Comparison of ENCODE assay signal across 2 cellular contexts in the genomic region with DNA sequence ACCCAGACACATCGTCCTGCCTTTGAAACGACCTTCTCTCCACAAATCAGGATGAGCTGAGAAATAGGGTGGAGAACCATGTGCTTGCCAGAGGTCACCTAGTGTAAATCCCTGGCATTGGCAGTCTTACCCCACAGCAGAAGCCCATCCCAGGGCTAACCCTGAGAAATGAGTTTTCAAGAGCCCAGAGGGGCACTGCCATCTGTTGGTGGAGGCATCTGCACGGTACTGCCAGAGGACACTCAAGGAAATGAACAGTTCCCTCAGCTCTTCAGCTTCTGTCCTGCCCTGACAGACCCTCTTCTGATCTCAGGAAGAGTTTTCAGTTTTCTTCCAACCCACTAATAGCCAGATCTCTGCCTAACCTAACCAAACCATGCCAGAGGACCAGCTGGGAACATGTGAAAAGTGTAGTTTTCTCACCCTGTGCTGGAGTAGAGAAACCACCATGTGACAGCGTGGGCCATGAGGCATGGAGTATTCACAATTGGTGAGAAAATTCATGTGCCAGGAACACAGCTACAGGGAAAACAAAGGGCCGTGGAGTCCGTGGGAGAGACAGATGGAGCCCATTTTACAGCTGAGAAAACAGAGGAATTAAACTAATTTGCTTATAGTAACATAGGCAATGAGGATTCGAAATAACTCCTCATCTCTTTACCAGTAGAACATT.
TF ChIP-seq lines count a peak whose summit lies in the region.

No MANE protein-coding gene starts in this region.

TF ChIP-seq in A549, 52 proteins besides CTCF, POLR2A, EP300 and RAD21:
- TF ChIP-seq NPAS2 (CRISPR knock-in tag; IDR thresholded peaks at IDR 0.05; ENCODE audit: borderline replicate concordance): no peak
- TF ChIP-seq SMC3 (IDR thresholded peaks at IDR 0.05): peak; percentile 45; the same call in 2 of the 3 replicates

TF ChIP-seq in GM23338, 12 proteins besides CTCF, POLR2A, EP300 and RAD21:
- TF ChIP-seq ETS1 (IDR thresholded peaks at IDR 0.05) (no peak), EZH2phosphoT487 (IDR thresholded peaks at IDR 0.05; ENCODE audit: unreplicated experiment) (no peak), ZNF331 (CRISPR knock-in tag; IDR thresholded peaks at IDR 0.05; ENCODE audit: low read depth) (no peak), ZNF114 (CRISPR knock-in tag; IDR thresholded peaks at IDR 0.05) (no peak), STAT1 (IDR thresholded peaks at IDR 0.05; ENCODE audit: unreplicated experiment) (no peak), NANOG (IDR thresholded peaks at IDR 0.05; ENCODE audit: borderline replicate concordance) (no peak), JUNB (IDR thresholded peaks at IDR 0.05; ENCODE audit: unreplicated experiment) (no peak), EZH2 (IDR thresholded peaks at IDR 0.05; ENCODE audit: low read depth, unreplicated experiment) (no peak), CREB1 (CRISPR knock-in tag; IDR thresholded peaks at IDR 0.05; ENCODE audit: low read depth) (no peak), POLR2AphosphoS5 (IDR thresholded peaks at IDR 0.05; ENCODE audit: low read depth) (no peak)
- TF ChIP-seq, protein P1, sequence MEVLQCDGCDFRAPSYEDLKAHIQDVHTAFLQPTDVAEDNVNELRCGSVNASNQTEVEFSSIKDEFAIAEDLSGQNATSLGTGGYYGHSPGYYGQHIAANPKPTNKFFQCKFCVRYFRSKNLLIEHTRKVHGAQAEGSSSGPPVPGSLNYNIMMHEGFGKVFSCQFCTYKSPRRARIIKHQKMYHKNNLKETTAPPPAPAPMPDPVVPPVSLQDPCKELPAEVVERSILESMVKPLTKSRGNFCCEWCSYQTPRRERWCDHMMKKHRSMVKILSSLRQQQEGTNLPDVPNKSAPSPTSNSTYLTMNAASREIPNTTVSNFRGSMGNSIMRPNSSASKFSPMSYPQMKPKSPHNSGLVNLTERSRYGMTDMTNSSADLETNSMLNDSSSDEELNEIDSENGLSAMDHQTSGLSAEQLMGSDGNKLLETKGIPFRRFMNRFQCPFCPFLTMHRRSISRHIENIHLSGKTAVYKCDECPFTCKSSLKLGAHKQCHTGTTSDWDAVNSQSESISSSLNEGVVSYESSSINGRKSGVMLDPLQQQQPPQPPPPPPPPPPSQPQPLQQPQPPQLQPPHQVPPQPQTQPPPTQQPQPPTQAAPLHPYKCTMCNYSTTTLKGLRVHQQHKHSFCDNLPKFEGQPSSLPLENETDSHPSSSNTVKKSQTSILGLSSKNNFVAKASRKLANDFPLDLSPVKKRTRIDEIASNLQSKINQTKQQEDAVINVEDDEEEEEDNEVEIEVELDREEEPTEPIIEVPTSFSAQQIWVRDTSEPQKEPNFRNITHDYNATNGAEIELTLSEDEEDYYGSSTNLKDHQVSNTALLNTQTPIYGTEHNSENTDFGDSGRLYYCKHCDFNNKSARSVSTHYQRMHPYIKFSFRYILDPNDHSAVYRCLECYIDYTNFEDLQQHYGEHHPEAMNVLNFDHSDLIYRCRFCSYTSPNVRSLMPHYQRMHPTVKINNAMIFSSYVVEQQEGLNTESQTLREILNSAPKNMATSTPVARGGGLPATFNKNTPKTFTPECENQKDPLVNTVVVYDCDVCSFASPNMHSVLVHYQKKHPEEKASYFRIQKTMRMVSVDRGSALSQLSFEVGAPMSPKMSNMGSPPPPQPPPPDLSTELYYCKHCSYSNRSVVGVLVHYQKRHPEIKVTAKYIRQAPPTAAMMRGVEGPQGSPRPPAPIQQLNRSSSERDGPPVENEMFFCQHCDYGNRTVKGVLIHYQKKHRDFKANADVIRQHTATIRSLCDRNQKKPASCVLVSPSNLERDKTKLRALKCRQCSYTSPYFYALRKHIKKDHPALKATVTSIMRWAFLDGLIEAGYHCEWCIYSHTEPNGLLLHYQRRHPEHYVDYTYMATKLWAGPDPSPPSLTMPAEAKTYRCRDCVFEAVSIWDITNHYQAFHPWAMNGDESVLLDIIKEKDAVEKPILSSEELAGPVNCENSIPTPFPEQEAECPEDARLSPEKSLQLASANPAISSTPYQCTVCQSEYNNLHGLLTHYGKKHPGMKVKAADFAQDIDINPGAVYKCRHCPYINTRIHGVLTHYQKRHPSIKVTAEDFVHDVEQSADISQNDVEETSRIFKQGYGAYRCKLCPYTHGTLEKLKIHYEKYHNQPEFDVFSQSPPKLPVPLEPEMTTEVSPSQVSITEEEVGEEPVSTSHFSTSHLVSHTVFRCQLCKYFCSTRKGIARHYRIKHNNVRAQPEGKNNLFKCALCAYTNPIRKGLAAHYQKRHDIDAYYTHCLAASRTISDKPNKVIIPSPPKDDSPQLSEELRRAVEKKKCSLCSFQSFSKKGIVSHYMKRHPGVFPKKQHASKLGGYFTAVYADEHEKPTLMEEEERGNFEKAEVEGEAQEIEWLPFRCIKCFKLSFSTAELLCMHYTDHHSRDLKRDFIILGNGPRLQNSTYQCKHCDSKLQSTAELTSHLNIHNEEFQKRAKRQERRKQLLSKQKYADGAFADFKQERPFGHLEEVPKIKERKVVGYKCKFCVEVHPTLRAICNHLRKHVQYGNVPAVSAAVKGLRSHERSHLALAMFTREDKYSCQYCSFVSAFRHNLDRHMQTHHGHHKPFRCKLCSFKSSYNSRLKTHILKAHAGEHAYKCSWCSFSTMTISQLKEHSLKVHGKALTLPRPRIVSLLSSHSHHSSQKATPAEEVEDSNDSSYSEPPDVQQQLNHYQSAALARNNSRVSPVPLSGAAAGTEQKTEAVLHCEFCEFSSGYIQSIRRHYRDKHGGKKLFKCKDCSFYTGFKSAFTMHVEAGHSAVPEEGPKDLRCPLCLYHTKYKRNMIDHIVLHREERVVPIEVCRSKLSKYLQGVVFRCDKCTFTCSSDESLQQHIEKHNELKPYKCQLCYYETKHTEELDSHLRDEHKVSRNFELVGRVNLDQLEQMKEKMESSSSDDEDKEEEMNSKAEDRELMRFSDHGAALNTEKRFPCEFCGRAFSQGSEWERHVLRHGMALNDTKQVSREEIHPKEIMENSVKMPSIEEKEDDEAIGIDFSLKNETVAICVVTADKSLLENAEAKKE (CRISPR knock-in tag; IDR thresholded peaks at IDR 0.05): no peak
- TF ChIP-seq, protein P2, sequence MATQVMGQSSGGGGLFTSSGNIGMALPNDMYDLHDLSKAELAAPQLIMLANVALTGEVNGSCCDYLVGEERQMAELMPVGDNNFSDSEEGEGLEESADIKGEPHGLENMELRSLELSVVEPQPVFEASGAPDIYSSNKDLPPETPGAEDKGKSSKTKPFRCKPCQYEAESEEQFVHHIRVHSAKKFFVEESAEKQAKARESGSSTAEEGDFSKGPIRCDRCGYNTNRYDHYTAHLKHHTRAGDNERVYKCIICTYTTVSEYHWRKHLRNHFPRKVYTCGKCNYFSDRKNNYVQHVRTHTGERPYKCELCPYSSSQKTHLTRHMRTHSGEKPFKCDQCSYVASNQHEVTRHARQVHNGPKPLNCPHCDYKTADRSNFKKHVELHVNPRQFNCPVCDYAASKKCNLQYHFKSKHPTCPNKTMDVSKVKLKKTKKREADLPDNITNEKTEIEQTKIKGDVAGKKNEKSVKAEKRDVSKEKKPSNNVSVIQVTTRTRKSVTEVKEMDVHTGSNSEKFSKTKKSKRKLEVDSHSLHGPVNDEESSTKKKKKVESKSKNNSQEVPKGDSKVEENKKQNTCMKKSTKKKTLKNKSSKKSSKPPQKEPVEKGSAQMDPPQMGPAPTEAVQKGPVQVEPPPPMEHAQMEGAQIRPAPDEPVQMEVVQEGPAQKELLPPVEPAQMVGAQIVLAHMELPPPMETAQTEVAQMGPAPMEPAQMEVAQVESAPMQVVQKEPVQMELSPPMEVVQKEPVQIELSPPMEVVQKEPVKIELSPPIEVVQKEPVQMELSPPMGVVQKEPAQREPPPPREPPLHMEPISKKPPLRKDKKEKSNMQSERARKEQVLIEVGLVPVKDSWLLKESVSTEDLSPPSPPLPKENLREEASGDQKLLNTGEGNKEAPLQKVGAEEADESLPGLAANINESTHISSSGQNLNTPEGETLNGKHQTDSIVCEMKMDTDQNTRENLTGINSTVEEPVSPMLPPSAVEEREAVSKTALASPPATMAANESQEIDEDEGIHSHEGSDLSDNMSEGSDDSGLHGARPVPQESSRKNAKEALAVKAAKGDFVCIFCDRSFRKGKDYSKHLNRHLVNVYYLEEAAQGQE (IDR thresholded peaks at IDR 0.05; ENCODE audit: unreplicated experiment): no peak
